9 cellular contexts compared by ENCODE assay signal in the genomic region with DNA sequence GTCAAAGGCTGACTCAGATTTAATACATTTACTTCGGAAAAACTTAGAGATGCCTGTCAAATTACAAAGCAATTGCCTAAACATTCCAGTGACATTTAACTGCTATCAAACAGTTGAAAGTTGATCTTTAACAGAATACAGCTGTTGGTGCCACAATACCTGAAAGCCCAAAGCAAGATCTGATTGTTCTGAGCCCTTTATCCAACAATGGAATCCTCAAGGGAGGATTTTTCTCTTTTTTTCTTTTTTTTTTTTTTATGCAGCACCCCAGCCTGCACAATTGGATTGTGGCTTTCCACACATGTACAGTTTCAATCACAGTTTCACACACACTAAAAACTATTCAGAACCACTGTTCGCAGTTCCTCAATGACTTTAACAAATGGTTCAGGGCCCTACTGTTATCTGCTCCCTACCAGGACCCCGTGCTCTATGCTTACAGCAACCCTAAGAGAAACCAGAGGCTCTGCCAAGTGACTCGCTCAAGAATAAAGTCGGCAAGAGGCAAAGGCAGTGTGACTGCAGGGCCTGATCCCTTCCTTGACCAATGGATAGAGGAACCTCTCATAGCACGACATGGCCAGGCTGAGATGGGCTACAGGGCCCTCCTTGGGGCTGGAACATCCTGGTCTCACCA. TPM values are rescaled to one million over a fixed set of nuclear protein-coding genes. Genes with fewer than 3 reads are reported as not detected.
DNase-seq lines count a peak whose midpoint lies in the region; ATAC-seq and TF ChIP-seq lines count a peak whose summit lies in the region.
"Had no signal": no experiment of that assay in that cellular context is flagged by ENCODE, and none has a peak within 500 bp of the region (broad histone marks: within the 10 kb centered on the region; RNA-seq: fewer than 3 reads in every experiment).

No MANE protein-coding gene starts in this region.

- H3K27me3 ChIP-seq in cardiac muscle cell, result no peaks in the 10 kb centered on the region

- H3K4me3 ChIP-seq in cardiac muscle cell, result no peak overlapping the region

- intact Hi-C loops in activated CD4-positive, alpha-beta memory T cell treated with anti-CD3 and anti-CD28 coated beads for 36 hours (cut with micrococcal nuclease), result no loop called here

- no peak for TF ChIP-seq CTCF in cardiac muscle cell (IDR thresholded peaks at IDR 0.05; ENCODE audit: low read depth, low read length)

- POLR2A ChIA-PET in activated CD4-positive, alpha-beta memory T cell treated with anti-CD3 and anti-CD28 coated beads for 36 hours (lab: Charles Lee), result no interaction called here

- H3K9me3 ChIP-seq in cardiac muscle cell (ENCODE audit: low read depth), result no peaks in the 10 kb centered on the region

- H3K27ac ChIP-seq in cardiac muscle cell, result no peak overlapping the region

- no peaks in the 10 kb centered on the region for H3K36me3 ChIP-seq in cardiac muscle cell

- H3K4me3 Mint-ChIP-seq in activated CD4-positive, alpha-beta memory T cell treated with anti-CD3 and anti-CD28 coated beads for 36 hours, result no peak overlapping the region
- H3K4me3 Mint-ChIP-seq: memory B cell had no signal

- no peaks in the 10 kb centered on the region for H3K36me3 Mint-ChIP-seq in activated CD4-positive, alpha-beta memory T cell treated with anti-CD3 and anti-CD28 coated beads for 36 hours

- no peaks in the 10 kb centered on the region for H3K27me3 Mint-ChIP-seq in activated CD4-positive, alpha-beta memory T cell treated with anti-CD3 and anti-CD28 coated beads for 36 hours
- H3K27me3 Mint-ChIP-seq: memory B cell had no signal

- ATAC-seq in GM21447 (IDR thresholded peaks at IDR 0.05; ENCODE audit: unreplicated experiment) (peak; percentile 96), HG03521 (IDR thresholded peaks at IDR 0.05; ENCODE audit: unreplicated experiment) (peak; percentile 92)

- H3K4me1 Mint-ChIP-seq in activated CD4-positive, alpha-beta memory T cell treated with anti-CD3 and anti-CD28 coated beads for 36 hours (ENCODE audit: low read depth), result no peaks in the 10 kb centered on the region

- H3K27ac Mint-ChIP-seq in activated CD4-positive, alpha-beta memory T cell treated with anti-CD3 and anti-CD28 coated beads for 36 hours, result no peak overlapping the region
- H3K27ac Mint-ChIP-seq: memory B cell had no signal

- DNase-seq in Daoy (ENCODE audit: low read depth), result peak; percentile 13
- DNase-seq in cardiac muscle cell (ENCODE audit: low read depth in 1 of 2, low spot score in 1 of 2), result peak; percentile 12 to 64
- DNase-seq in NCI-H1436 (lab: John Stamatoyannopoulos, UW), result no peak
- no peak for DNase-seq in activated CD4-positive, alpha-beta memory T cell treated with anti-CD3 and anti-CD28 coated beads for 36 hours
- no peak for DNase-seq in middle frontal gyrus (ENCODE audit: extremely low spot score, low spot score)
- DNase-seq in activated T-cell treated with anti-CD3 and anti-CD28 coated beads for 4 hours, result no peak

- CTCF ChIA-PET in activated CD4-positive, alpha-beta memory T cell treated with anti-CD3 and anti-CD28 coated beads for 36 hours (lab: Charles Lee), result no interaction called here

- H3K4me1 ChIP-seq in cardiac muscle cell (ENCODE audit: low read depth), result no peaks in the 10 kb centered on the region

- no peaks in the 10 kb centered on the region for H3K9me3 Mint-ChIP-seq in activated CD4-positive, alpha-beta memory T cell treated with anti-CD3 and anti-CD28 coated beads for 36 hours

RNA-seq across cellular contexts. Expression of gene EPB41L2, which starts 33.3 kb away (rescaled TPM):
- total RNA-seq in Daoy (2014; rRNA removed; shearing (Covaris generic)), result 14.1 and 27.2 TPM in 2 replicates
- total RNA-seq in cardiac muscle cell, result 9.6 and 24.0 TPM in 2 replicates
- polyA plus RNA-seq in cardiac muscle cell, result 11.0 and 19.1 TPM in 2 replicates
- 10 to 100 TPM; 30.4 to 37.8 TPM for total RNA-seq in activated CD4-positive, alpha-beta memory T cell treated with anti-CD3 and anti-CD28 coated beads for 36 hours

Comparison
In these comparisons a context has a peak if more than half of its experiments do, and no peak if none do; other contexts are left out.
1. DNase-seq: peak in Daoy (single experiment) and cardiac muscle cell (2 of 2); none in NCI-H1436 (single experiment), activated CD4-positive, alpha-beta memory T cell treated with anti-CD3 and anti-CD28 coated beads for 36 hours (single experiment), middle frontal gyrus (single experiment) and activated T-cell treated with anti-CD3 and anti-CD28 coated beads for 4 hours (single experiment).